In genomic region chr21:32735524-32735923, GRCh38 we compare ENCODE assay signal across 19 cellular contexts. TPM values are rescaled to one million over a fixed set of nuclear protein-coding genes. Genes with fewer than 3 reads are reported as not detected.
DNase-seq lines count a peak whose midpoint lies in the region; ATAC-seq and TF ChIP-seq lines count a peak whose summit lies in the region.
"Had no signal": no experiment of that assay in that cellular context is flagged by ENCODE, and none has a peak within 500 bp of the region (broad histone marks: within the 10 kb centered on the region; RNA-seq: fewer than 3 reads in every experiment).

No MANE protein-coding gene starts in this region.

- no peaks in the 10 kb centered on the region for H3K27me3 Mint-ChIP-seq in activated naive CD4-positive, alpha-beta T cell treated with anti-CD3 and anti-CD28 coated beads for 36 hours (ENCODE audit: low read depth)
- H3K27me3 Mint-ChIP-seq in H9 (ENCODE audit: low read depth), result no peaks in the 10 kb centered on the region
- no peaks in the 10 kb centered on the region for H3K27me3 Mint-ChIP-seq in activated CD8-positive, alpha-beta T cell treated with anti-CD3 and anti-CD28 coated beads for 36 hours
- H3K27me3 Mint-ChIP-seq in naive thymus-derived CD4-positive, alpha-beta T cell, result no peaks in the 10 kb centered on the region

- no peaks in the 10 kb centered on the region for H3K27me3 ChIP-seq in H9 (ENCODE audit: insufficient read depth, low read length)
- no peaks in the 10 kb centered on the region for H3K27me3 ChIP-seq in naive thymus-derived CD4-positive, alpha-beta T cell (ENCODE audit: control insufficient read depth in 2 of 2, insufficient read depth in 2 of 2, low read length in 2 of 2)
- H3K27me3 ChIP-seq: BE2C had no signal

- ATAC-seq in activated naive CD4-positive, alpha-beta T cell treated with anti-CD3 and anti-CD28 coated beads, Interleukin-2, amount 50 U/mL, for 72 hours, result peak; percentile 40 to 44
- peak; percentile 50 for ATAC-seq in activated CD8-positive, alpha-beta T cell treated with anti-CD3 and anti-CD28 coated beads for 36 hours
- no peak for ATAC-seq in naive thymus-derived CD4-positive, alpha-beta T cell
- ATAC-seq in HG02642 (IDR thresholded peaks at IDR 0.05; ENCODE audit: poor library complexity, unreplicated experiment), result no peak
- ATAC-seq: CD8-positive, alpha-beta T cell had no signal

- H3K4me2 ChIP-seq in H9 (ENCODE audit: insufficient read depth, insufficient read length, low read length), result no peak overlapping the region

- H3K9me3 Mint-ChIP-seq in activated naive CD4-positive, alpha-beta T cell treated with anti-CD3 and anti-CD28 coated beads, Interleukin-2, amount 50 U/mL, for 72 hours, result peaks cover 4 to 9% of the 10 kb centered on the region in 2 donors
- peaks cover 6% of the 10 kb centered on the region for H3K9me3 Mint-ChIP-seq in activated naive CD4-positive, alpha-beta T cell treated with anti-CD3 and anti-CD28 coated beads for 36 hours
- no peaks in the 10 kb centered on the region for H3K9me3 Mint-ChIP-seq in H9
- peaks cover 3% of the 10 kb centered on the region for H3K9me3 Mint-ChIP-seq in activated CD8-positive, alpha-beta T cell treated with anti-CD3 and anti-CD28 coated beads for 36 hours
- no peaks in the 10 kb centered on the region for H3K9me3 Mint-ChIP-seq in naive thymus-derived CD4-positive, alpha-beta T cell
- H3K9me3 Mint-ChIP-seq: CD8-positive, alpha-beta T cell had no signal

- peaks cover 3 to 16% (median 10%) of the 10 kb centered on the region in 3 experiments for H3K36me3 ChIP-seq in naive thymus-derived CD4-positive, alpha-beta T cell (ENCODE audit: control insufficient read depth in 2 of 3, insufficient read depth in 3 of 3, low read length in 3 of 3)

- H2BK5ac ChIP-seq in H9 (ENCODE audit: insufficient read length, low read length), result no peak overlapping the region

- H3K4me1 Mint-ChIP-seq in activated naive CD4-positive, alpha-beta T cell treated with anti-CD3 and anti-CD28 coated beads for 36 hours (ENCODE audit: low read depth), result peaks cover 44% of the 10 kb centered on the region
- H3K4me1 Mint-ChIP-seq in H9, result peaks cover 8 to 36% of the 10 kb centered on the region in 2 experiments
- peaks cover 43% of the 10 kb centered on the region for H3K4me1 Mint-ChIP-seq in activated CD8-positive, alpha-beta T cell treated with anti-CD3 and anti-CD28 coated beads for 36 hours (ENCODE audit: low read depth)
- peaks cover 8 to 51% (median 39%) of the 10 kb centered on the region in 7 donors for H3K4me1 Mint-ChIP-seq in naive thymus-derived CD4-positive, alpha-beta T cell

- H3K4me1 ChIP-seq in H9 (ENCODE audit: insufficient read depth, low read length), result no peaks in the 10 kb centered on the region
- peaks cover 0 to 25% of the 10 kb centered on the region in 2 donors for H3K4me1 ChIP-seq in naive thymus-derived CD4-positive, alpha-beta T cell (ENCODE audit: control insufficient read depth in 2 of 2, insufficient read depth in 2 of 2, low read length in 2 of 2)
- H3K4me1 ChIP-seq: BE2C had no signal

- no peak overlapping the region for H2AFZ ChIP-seq in H9 (ENCODE audit: low read length)
- H2AFZ ChIP-seq: GM23248 had no signal

- no peak overlapping the region for H3K14ac ChIP-seq in H9 (ENCODE audit: insufficient read depth, low read length)

- H2BK15ac ChIP-seq in H9 (ENCODE audit: low read depth, low read length), result no peak overlapping the region

- no peak overlapping the region for H3K4me3 Mint-ChIP-seq in activated naive CD4-positive, alpha-beta T cell treated with anti-CD3 and anti-CD28 coated beads for 36 hours
- H3K4me3 Mint-ChIP-seq in H9, result peak overlapping the region; percentile 16 to 53; a peak in 3 of 5 replicates
- no peak overlapping the region for H3K4me3 Mint-ChIP-seq in activated CD8-positive, alpha-beta T cell treated with anti-CD3 and anti-CD28 coated beads for 36 hours
- no peak overlapping the region for H3K4me3 Mint-ChIP-seq in naive thymus-derived CD4-positive, alpha-beta T cell
- H3K4me3 Mint-ChIP-seq: CD8-positive, alpha-beta T cell had no signal

- H3K27ac ChIP-seq in H9 (ENCODE audit: insufficient read length, low read depth, low read length), result no peak overlapping the region
- no peak overlapping the region for H3K27ac ChIP-seq in naive thymus-derived CD4-positive, alpha-beta T cell (ENCODE audit: low read depth, low read length)
- H3K27ac ChIP-seq: GM23248 had no signal

- H3K27ac Mint-ChIP-seq in activated naive CD4-positive, alpha-beta T cell treated with anti-CD3 and anti-CD28 coated beads, Interleukin-2, amount 50 U/mL, for 72 hours, result peak overlapping the region; percentile 79 to 87
- H3K27ac Mint-ChIP-seq in activated naive CD4-positive, alpha-beta T cell treated with anti-CD3 and anti-CD28 coated beads for 36 hours, result no peak overlapping the region
- H3K27ac Mint-ChIP-seq in H9, result peak overlapping the region; percentile 12 to 93 (median 71); a peak in 5 of 7 replicates
- peak overlapping the region; percentile 71 for H3K27ac Mint-ChIP-seq in activated CD8-positive, alpha-beta T cell treated with anti-CD3 and anti-CD28 coated beads for 36 hours
- H3K27ac Mint-ChIP-seq in naive thymus-derived CD4-positive, alpha-beta T cell, result peak overlapping the region in 5 of 9 donors; percentile 1 to 76 (median 67)
- H3K27ac Mint-ChIP-seq: CD8-positive, alpha-beta T cell had no signal

- peaks cover 25 to 50% of the 10 kb centered on the region in 2 donors for H3K36me3 Mint-ChIP-seq in activated naive CD4-positive, alpha-beta T cell treated with anti-CD3 and anti-CD28 coated beads, Interleukin-2, amount 50 U/mL, for 72 hours
- peaks cover 37% of the 10 kb centered on the region for H3K36me3 Mint-ChIP-seq in activated naive CD4-positive, alpha-beta T cell treated with anti-CD3 and anti-CD28 coated beads for 36 hours (ENCODE audit: low read depth)
- peaks cover 19 to 48% (median 37%) of the 10 kb centered on the region in 3 experiments for H3K36me3 Mint-ChIP-seq in H9 (ENCODE audit: insufficient read depth in 1 of 3, low read depth in 3 of 3)
- H3K36me3 Mint-ChIP-seq in activated CD8-positive, alpha-beta T cell treated with anti-CD3 and anti-CD28 coated beads for 36 hours (ENCODE audit: low read depth), result peaks cover 55% of the 10 kb centered on the region
- peaks cover 6 to 40% (median 25%) of the 10 kb centered on the region in 5 donors for H3K36me3 Mint-ChIP-seq in naive thymus-derived CD4-positive, alpha-beta T cell

- no peak overlapping the region for H4K91ac ChIP-seq in H9 (ENCODE audit: insufficient read length, low read depth, low read length)

- H3T11ph ChIP-seq in H9 (ENCODE audit: low read length), result no peak overlapping the region

- no peak for TF ChIP-seq CTCF in H9 (conservative IDR thresholded peaks at IDR 0.05)
- TF ChIP-seq CTCF in activated CD8-positive, alpha-beta T cell treated with anti-CD3 and anti-CD28 coated beads for 36 hours (IDR thresholded peaks at IDR 0.05), result no peak

- no peak overlapping the region for H2BK20ac ChIP-seq in H9 (ENCODE audit: low read depth, low read length, poor library complexity, severe bottlenecking)

- H4K8ac ChIP-seq in H9 (replicated peaks; ENCODE audit: insufficient read length, low read depth, low read length), result no peak overlapping the region

- no peak overlapping the region for H4K5ac ChIP-seq in H9 (ENCODE audit: insufficient read length, low read depth, low read length)

- no peaks in the 10 kb centered on the region for H4K20me1 ChIP-seq in H9 (ENCODE audit: control insufficient read depth, insufficient read depth, insufficient read length)

- H2BK120ac ChIP-seq in H9 (ENCODE audit: low read depth, low read length, poor library complexity, severe bottlenecking), result no peak overlapping the region

- no peaks in the 10 kb centered on the region for H3K23me2 ChIP-seq in H9 (ENCODE audit: insufficient read length, low read depth, low read length, poor library complexity, severe bottlenecking)

- H3K23ac ChIP-seq in H9 (ENCODE audit: insufficient read length, low read depth, low read length), result no peak overlapping the region

- no peak overlapping the region for H3K9ac ChIP-seq in H9 (ENCODE audit: extremely low read depth, insufficient read length, low read length)
- H3K9ac ChIP-seq: GM23248 had no signal

- no peak overlapping the region for H2BK12ac ChIP-seq in H9 (ENCODE audit: insufficient read length, low read depth, low read length)

- no peak overlapping the region for H3K4me3 ChIP-seq in naive thymus-derived CD4-positive, alpha-beta T cell (ENCODE audit: low read length)
- H3K4me3 ChIP-seq: GM23248 had no signal

- CTCF ChIA-PET in activated naive CD4-positive, alpha-beta T cell treated with anti-CD3 and anti-CD28 coated beads for 36 hours (lab: Charles Lee), result interaction anchor here (0.7 kb wide), 1 partner anchor 36 kb away, joined by 3 read pairs; the partner anchor contains the start of gene PAXBP1
- CTCF ChIA-PET in activated CD8-positive, alpha-beta T cell treated with anti-CD3 and anti-CD28 coated beads for 36 hours (lab: Charles Lee), result no interaction called here
- CTCF ChIA-PET in naive thymus-derived CD4-positive, alpha-beta T cell (lab: Charles Lee), result no interaction called here

- no peaks in the 10 kb centered on the region for H3K9me3 ChIP-seq in H9 (ENCODE audit: control insufficient read depth, low read depth, low read length)
- H3K9me3 ChIP-seq in naive thymus-derived CD4-positive, alpha-beta T cell (ENCODE audit: control insufficient read depth in 2 of 3, low read length in 3 of 3), result no peaks in the 10 kb centered on the region
- H3K9me3 ChIP-seq: BE2C had no signal

- no CpG with 5 or more reads among the region's 2 CpGs for WGBS in H9 (ENCODE audit: extremely low coverage, insufficient read length, low lambda C conversion rate)

- H3K56ac ChIP-seq in H9 (ENCODE audit: insufficient read length, low read depth, low read length), result no peak overlapping the region

- POLR2A ChIA-PET in activated CD8-positive, alpha-beta T cell treated with anti-CD3 and anti-CD28 coated beads for 36 hours (lab: Charles Lee), result interaction anchor here (0.6 to 1.4 kb wide), 3 partner anchors 36 to 1544 kb away, joined by 3 to 6 read pairs (median 3); partner anchors contain the start of genes GART and PAXBP1
- POLR2A ChIA-PET in naive thymus-derived CD4-positive, alpha-beta T cell (lab: Charles Lee), result interaction anchor here (1.1 to 1.7 kb wide), 2 partner anchors 8 to 36 kb away, joined by 5 to 11 read pairs; partner anchors contain the start of genes PAXBP1 and SYNJ1

- no peak overlapping the region for H3K4ac ChIP-seq in H9 (ENCODE audit: low read depth, low read length)

- intact Hi-C loops in activated naive CD4-positive, alpha-beta T cell treated with anti-CD3 and anti-CD28 coated beads for 36 hours (cut with micrococcal nuclease), result no loop called here
- intact Hi-C loops in activated CD8-positive, alpha-beta T cell treated with anti-CD3 and anti-CD28 coated beads for 36 hours (cut with micrococcal nuclease), result no loop called here
- intact Hi-C loops in naive thymus-derived CD4-positive, alpha-beta T cell (cut with micrococcal nuclease), result no loop called here

- no peaks in the 10 kb centered on the region for H3K79me1 ChIP-seq in H9 (ENCODE audit: insufficient read depth, low read depth, low read length, poor library complexity, severe bottlenecking)

- H2AK5ac ChIP-seq in H9 (ENCODE audit: insufficient read length, low read length), result no peak overlapping the region

- no peak overlapping the region for H3K18ac ChIP-seq in H9 (ENCODE audit: insufficient read length, low read depth, low read length)

- DNase-seq in activated naive CD4-positive, alpha-beta T cell treated with anti-CD3 and anti-CD28 coated beads, Interleukin-2, amount 50 U/mL, for 72 hours (ENCODE audit: low spot score in 2 of 2), result no peak
- DNase-seq in activated naive CD4-positive, alpha-beta T cell treated with anti-CD3 and anti-CD28 coated beads for 36 hours, result no peak
- no peak for DNase-seq in H9
- DNase-seq in activated CD8-positive, alpha-beta T cell treated with anti-CD3 and anti-CD28 coated beads for 36 hours, result peak; percentile 24
- no peak for DNase-seq in naive thymus-derived CD4-positive, alpha-beta T cell
- DNase-seq in DMS53 treated with DMSO at 0.1 percent for 48 hours (lab: John Stamatoyannopoulos, UW; ENCODE audit: unreplicated experiment), result no peak
- DNase-seq: BE2C; CD8-positive, alpha-beta T cell; DND-41; GDM1; GM23248; IMR-90; Kasumi-1; NCI-H1417; NCI-H1930; NCI-H2171; NCI-H510A; NCI-H82 had no signal

- no peaks in the 10 kb centered on the region for H3K79me2 ChIP-seq in H9 (ENCODE audit: insufficient read depth, low read length)

RNA-seq across cellular contexts. Expression of gene SYNJ1, which starts 7.7 kb away (rescaled TPM):
- 10 to 100 TPM; 12.4 to 29.3 TPM for total RNA-seq in activated naive CD4-positive, alpha-beta T cell treated with anti-CD3 and anti-CD28 coated beads, Interleukin-2, amount 50 U/mL, for 72 hours
- total RNA-seq in activated naive CD4-positive, alpha-beta T cell treated with anti-CD3 and anti-CD28 coated beads for 36 hours, result 10 to 100 TPM in 1 of 2 experiments, 1 to 10 TPM in 1; 7.4 to 10.9 TPM
- 7.1 and 7.5 TPM in 2 replicates for total RNA-seq in H9 (2021)
- total RNA-seq in activated CD8-positive, alpha-beta T cell treated with anti-CD3 and anti-CD28 coated beads for 36 hours, result 10 to 100 TPM in 1 of 2 experiments, 1 to 10 TPM in 1; 8.7 to 10.9 TPM
- 10 to 100 TPM; 21.5 to 28.5 (median 22.2) TPM for total RNA-seq in naive thymus-derived CD4-positive, alpha-beta T cell
- 1 to 10 TPM; 4.3 to 9.8 TPM for polyA plus RNA-seq in naive thymus-derived CD4-positive, alpha-beta T cell

RNA-seq across cellular contexts. Expression of gene PAXBP1, which starts 36.0 kb away (rescaled TPM):
- 10 to 100 TPM; 67.9 to 92.4 TPM for total RNA-seq in activated naive CD4-positive, alpha-beta T cell treated with anti-CD3 and anti-CD28 coated beads, Interleukin-2, amount 50 U/mL, for 72 hours
- total RNA-seq in activated naive CD4-positive, alpha-beta T cell treated with anti-CD3 and anti-CD28 coated beads for 36 hours, result 10 to 100 TPM; 44.5 to 44.8 TPM
- 63.6 and 65.3 TPM in 2 replicates for total RNA-seq in H9 (2021)
- 10 to 100 TPM; 51.9 to 52.2 TPM for total RNA-seq in activated CD8-positive, alpha-beta T cell treated with anti-CD3 and anti-CD28 coated beads for 36 hours
- 10 to 100 TPM; 49.2 to 79.2 (median 57.0) TPM for total RNA-seq in naive thymus-derived CD4-positive, alpha-beta T cell
- 10 to 100 TPM in 1 of 2 donors, 1 to 10 TPM in 1; 6.5 to 15.3 TPM for polyA plus RNA-seq in naive thymus-derived CD4-positive, alpha-beta T cell

Comparison
In these comparisons a context has a peak if more than half of its experiments do, and no peak if none do; other contexts are left out.
1. ATAC-seq: peak in activated naive CD4-positive, alpha-beta T cell treated with anti-CD3 and anti-CD28 coated beads, Interleukin-2, amount 50 U/mL, for 72 hours (2 of 2) and activated CD8-positive, alpha-beta T cell treated with anti-CD3 and anti-CD28 coated beads for 36 hours (single experiment); none in naive thymus-derived CD4-positive, alpha-beta T cell (single experiment) and HG02642 (single experiment).
2. H3K4me3 Mint-ChIP-seq: peak in H9 (2 of 2); none in activated naive CD4-positive, alpha-beta T cell treated with anti-CD3 and anti-CD28 coated beads for 36 hours (single experiment), activated CD8-positive, alpha-beta T cell treated with anti-CD3 and anti-CD28 coated beads for 36 hours (single experiment) and naive thymus-derived CD4-positive, alpha-beta T cell (0 of 10).